18 cellular contexts compared by ENCODE assay signal in the genomic region with DNA sequence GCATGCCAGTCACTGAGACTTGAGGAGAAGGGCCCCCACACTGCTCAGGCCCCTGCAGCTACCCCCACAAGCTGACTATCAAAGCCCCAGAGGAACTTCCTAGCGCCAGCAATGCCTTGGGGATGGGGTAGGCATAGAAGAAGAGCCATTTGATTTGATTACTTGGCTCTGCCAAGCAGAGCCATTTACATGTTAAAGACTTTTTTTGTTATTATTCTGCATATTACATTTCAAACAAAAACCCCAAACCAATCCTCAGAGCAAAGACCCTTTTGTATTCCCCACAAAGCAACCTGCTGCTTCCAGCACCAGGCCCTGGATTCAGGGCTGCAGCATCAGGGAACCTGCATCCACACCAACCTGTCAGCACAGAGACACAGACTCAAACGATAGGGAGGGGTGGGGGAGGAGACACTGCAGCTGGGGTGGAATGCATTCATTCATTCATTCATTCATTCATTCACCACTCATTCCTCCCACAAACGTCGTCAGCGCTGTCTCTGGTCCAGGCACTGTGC.
A peak's percentile ranks its signal among the peaks of the same experiment; 100 is the strongest.
DNase-seq lines count a peak whose midpoint lies in the region; ATAC-seq and TF ChIP-seq lines count a peak whose summit lies in the region.
"Had no signal": no experiment of that assay in that cellular context is flagged by ENCODE, and none has a peak within 500 bp of the region (broad histone marks: within the 10 kb centered on the region; RNA-seq: fewer than 3 reads in every experiment).

No MANE protein-coding gene starts in this region.

- peak overlapping the region; percentile 58 to 81 (median 70); a peak in 2 of 7 replicates for H3K27ac Mint-ChIP-seq in H9
- no peak overlapping the region for H3K27ac Mint-ChIP-seq in CD4-positive, alpha-beta T cell
- H3K27ac Mint-ChIP-seq: CD14-positive monocyte had no signal

- H3K4me1 Mint-ChIP-seq in H9 = peaks cover 38 to 39% of the 10 kb centered on the region in 2 experiments
- H3K4me1 Mint-ChIP-seq in CD4-positive, alpha-beta T cell (ENCODE audit: low read depth) = no peaks in the 10 kb centered on the region
- H3K4me1 Mint-ChIP-seq: CD14-positive monocyte had no signal

- no peaks in the 10 kb centered on the region for H4K20me1 ChIP-seq in H9 (ENCODE audit: control insufficient read depth, insufficient read depth, insufficient read length)

- H2AFZ ChIP-seq in H9 (ENCODE audit: low read length) = no peak overlapping the region
- H2AFZ ChIP-seq: PC-9 had no signal

- no peak overlapping the region for H4K8ac ChIP-seq in H9 (replicated peaks; ENCODE audit: insufficient read length, low read depth, low read length)

- no peaks in the 10 kb centered on the region for H3K79me1 ChIP-seq in H9 (ENCODE audit: insufficient read depth, low read depth, low read length, poor library complexity, severe bottlenecking)

- H3K36me3 ChIP-seq in NT2/D1 (ENCODE audit: insufficient read depth, insufficient read length, low read length) = no peaks in the 10 kb centered on the region

- DNase-seq in H9 (peak; percentile 45), NT2/D1 (ENCODE audit: low read depth, low spot score) (peak; percentile 47), coronary artery (ENCODE audit: low spot score) (peak; percentile 5), mesenteric fat pad (ENCODE audit: low spot score) (peak; percentile 26), NCI-H2029 treated with DMSO at 0.1 percent for 48 hours (lab: John Stamatoyannopoulos, UW) (no peak)
- no peak for DNase-seq in CD4-positive, alpha-beta T cell
- DNase-seq: ACHN, AML-193, Caco-2, DMS153, KBM-7, NCI-H1417 treated with DMSO at 0.1 percent for 48 hours, NCI-H1930, NCI-H510A, NCI-H774, PC-9 had no signal

- H4K5ac ChIP-seq in H9 (ENCODE audit: insufficient read length, low read depth, low read length) = no peak overlapping the region

- no peak overlapping the region for H2BK20ac ChIP-seq in H9 (ENCODE audit: low read depth, low read length, poor library complexity, severe bottlenecking)

- H3K23me2 ChIP-seq in H9 (ENCODE audit: insufficient read length, low read depth, low read length, poor library complexity, severe bottlenecking) = no peaks in the 10 kb centered on the region

- TF ChIP-seq CTCF in H9 (conservative IDR thresholded peaks at IDR 0.05) = no peak
- TF ChIP-seq CTCF in coronary artery (IDR thresholded peaks at IDR 0.05) = no peak
- TF ChIP-seq CTCF in CD4-positive, alpha-beta T cell (IDR thresholded peaks at IDR 0.05) = no peak

- H2AK5ac ChIP-seq in H9 (ENCODE audit: insufficient read length, low read length) = no peak overlapping the region

- H2BK15ac ChIP-seq in H9 (ENCODE audit: low read depth, low read length) = no peak overlapping the region

- H4K91ac ChIP-seq in H9 (ENCODE audit: insufficient read length, low read depth, low read length) = no peak overlapping the region

- H3K4me1 ChIP-seq in H9 (ENCODE audit: insufficient read depth, low read length) = peaks cover 3% of the 10 kb centered on the region; the same call in 1 of the 2 replicates
- H3K4me1 ChIP-seq in NT2/D1 (ENCODE audit: insufficient read depth, insufficient read length) = no peaks in the 10 kb centered on the region
- H3K4me1 ChIP-seq: Caco-2 had no signal

- H3K4ac ChIP-seq in H9 (ENCODE audit: low read depth, low read length) = no peak overlapping the region

- H2BK5ac ChIP-seq in H9 (ENCODE audit: insufficient read length, low read length) = no peak overlapping the region

- CTCF ChIA-PET in CD4-positive, alpha-beta T cell (lab: Charles Lee) = no interaction called here

- H3K27me3 Mint-ChIP-seq in H9 (ENCODE audit: low read depth) = peaks cover 16% of the 10 kb centered on the region
- H3K27me3 Mint-ChIP-seq in CD4-positive, alpha-beta T cell = no peaks in the 10 kb centered on the region

- no peak overlapping the region for H3T11ph ChIP-seq in H9 (ENCODE audit: low read length)

- no peak overlapping the region for H3K4me2 ChIP-seq in H9 (ENCODE audit: insufficient read depth, insufficient read length, low read length)
- H3K4me2 ChIP-seq: PC-9 had no signal

- POLR2A ChIA-PET in CD4-positive, alpha-beta T cell (lab: Charles Lee) = no interaction called here

- H3K23ac ChIP-seq in H9 (ENCODE audit: insufficient read length, low read depth, low read length) = no peak overlapping the region

- no peak for ATAC-seq in GM21447 (IDR thresholded peaks at IDR 0.05; ENCODE audit: unreplicated experiment)
- ATAC-seq in CD4-positive, alpha-beta T cell (ENCODE audit: poor library complexity) = no peak

- H3K79me2 ChIP-seq in H9 (ENCODE audit: insufficient read depth, low read length) = no peaks in the 10 kb centered on the region

- H3K9me3 ChIP-seq in H9 (ENCODE audit: control insufficient read depth, low read depth, low read length) (no peaks in the 10 kb centered on the region), NT2/D1 (ENCODE audit: insufficient read depth, low read length) (no peaks in the 10 kb centered on the region)
- H3K9me3 ChIP-seq in CD4-positive, alpha-beta T cell (ENCODE audit: control insufficient read depth, low read length) = no peaks in the 10 kb centered on the region
- H3K9me3 ChIP-seq: Caco-2 had no signal

- H3K27ac ChIP-seq in H9 (ENCODE audit: insufficient read length, low read depth, low read length) (no peak overlapping the region), coronary artery (no peak overlapping the region)
- no peak overlapping the region for H3K27ac ChIP-seq in CD4-positive, alpha-beta T cell (ENCODE audit: low read depth, low read length)
- H3K27ac ChIP-seq: PC-9 had no signal

- 0 out of 5 replicates have a peak overlapping the region, but pooled peaks of 1 of the 2 experiments have one; percentile 30 for H3K4me3 Mint-ChIP-seq in H9
- H3K4me3 Mint-ChIP-seq in CD4-positive, alpha-beta T cell = no peak overlapping the region
- H3K4me3 Mint-ChIP-seq: CD14-positive monocyte had no signal

- H3K27me3 ChIP-seq in H9 (ENCODE audit: insufficient read depth, low read length) (no peaks in the 10 kb centered on the region), NT2/D1 (ENCODE audit: insufficient read depth, insufficient read length) (no peaks in the 10 kb centered on the region)
- H3K27me3 ChIP-seq in CD4-positive, alpha-beta T cell (ENCODE audit: control insufficient read depth, insufficient read depth, low read length) = no peaks in the 10 kb centered on the region

- H3K9ac ChIP-seq in H9 (ENCODE audit: extremely low read depth, insufficient read length, low read length) (no peak overlapping the region), NT2/D1 (ENCODE audit: insufficient read length, low read depth) (no peak overlapping the region)

- H3K18ac ChIP-seq in H9 (ENCODE audit: insufficient read length, low read depth, low read length) = no peak overlapping the region

- H3K56ac ChIP-seq in H9 (ENCODE audit: insufficient read length, low read depth, low read length) = no peak overlapping the region

- H3K14ac ChIP-seq in H9 (ENCODE audit: insufficient read depth, low read length) = no peak overlapping the region

- H2BK12ac ChIP-seq in H9 (ENCODE audit: insufficient read length, low read depth, low read length) = no peak overlapping the region

- no CpG with 5 or more reads among the region's 5 CpGs for WGBS in H9 (ENCODE audit: extremely low coverage, insufficient read length, low lambda C conversion rate)

- intact Hi-C loops in CD4-positive, alpha-beta T cell (cut with DNase I, micrococcal nuclease) = no loop called here

- H3K36me3 Mint-ChIP-seq in H9 (ENCODE audit: insufficient read depth in 1 of 3, low read depth in 3 of 3) = no peaks in the 10 kb centered on the region
- no peaks in the 10 kb centered on the region for H3K36me3 Mint-ChIP-seq in CD4-positive, alpha-beta T cell (ENCODE audit: low read depth)
- H3K36me3 Mint-ChIP-seq: CD14-positive monocyte had no signal

- no peak overlapping the region for H2BK120ac ChIP-seq in H9 (ENCODE audit: low read depth, low read length, poor library complexity, severe bottlenecking)

- no peak overlapping the region for H3K4me3 ChIP-seq in NT2/D1 (ENCODE audit: insufficient read length, low read depth)
- H3K4me3 ChIP-seq in coronary artery = no peak overlapping the region
- H3K4me3 ChIP-seq: PC-9 had no signal

- H3K9me3 Mint-ChIP-seq in H9 = peaks cover 0 to 3% of the 10 kb centered on the region in 2 experiments; a peak in 1 of 5 replicates
- no peaks in the 10 kb centered on the region for H3K9me3 Mint-ChIP-seq in CD4-positive, alpha-beta T cell
- H3K9me3 Mint-ChIP-seq: CD14-positive monocyte had no signal

Comparison
In these comparisons a context has a peak if more than half of its experiments do, and no peak if none do; other contexts are left out.
1. DNase-seq: peak in H9 (single experiment), NT2/D1 (single experiment), coronary artery (single experiment) and mesenteric fat pad (single experiment); none in CD4-positive, alpha-beta T cell (0 of 10) and NCI-H2029 treated with DMSO at 0.1 percent for 48 hours (single experiment).